In the genomic region with DNA sequence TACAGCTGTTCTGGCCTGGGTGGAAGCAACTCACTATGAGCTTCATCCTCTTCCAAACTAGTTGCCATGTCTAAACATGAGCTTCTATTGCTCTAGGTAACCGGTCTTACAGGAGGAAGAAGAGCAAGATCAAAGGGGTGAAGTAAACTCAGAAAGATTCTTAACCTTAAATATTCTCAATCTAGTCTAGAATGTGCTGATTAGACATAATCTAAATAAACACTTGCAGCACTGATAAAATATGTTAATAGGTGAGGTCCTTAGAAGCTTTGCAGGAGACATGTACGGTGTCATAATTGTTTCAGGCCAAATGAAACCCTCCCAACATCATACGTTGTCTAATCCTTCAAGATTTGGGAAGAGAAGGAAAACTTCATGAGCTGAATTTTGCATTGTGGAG, we compare ENCODE assay signal across 2 cellular contexts.
TF ChIP-seq lines count a peak whose summit lies in the region.

No MANE protein-coding gene starts in this region.

TF ChIP-seq in HepG2, 621 proteins besides CTCF, POLR2A, EP300 and RAD21:
- TF ChIP-seq MAFF (IDR thresholded peaks at IDR 0.05; ENCODE audit: low read depth, low read length) (peak; percentile 93), HMGA1 (CRISPR knock-in tag; conservative IDR thresholded peaks at IDR 0.05) (no peak), MAFK (conservative IDR thresholded peaks at IDR 0.05 in 1 of 2, IDR thresholded peaks at IDR 0.05 in 1 of 2; ENCODE audit: low read length in 2 of 2) (peak; percentile 91 to 96)

TF ChIP-seq in H1, 55 proteins besides CTCF, POLR2A, EP300 and RAD21:
- TF ChIP-seq CHD1 (IDR thresholded peaks at IDR 0.05; ENCODE audit: low read depth, low read length) (no peak), CBX5 (IDR thresholded peaks at IDR 0.05; ENCODE audit: low read depth, low read length) (no peak), MAFK (IDR thresholded peaks at IDR 0.05; ENCODE audit: low read depth, low read length) (0 out of 2 replicates have a peak, but pooled peaks have one; percentile 33)
